ENCODE assay signal across 28 cellular contexts in genomic region chr10:87723500-87723899, GRCh38.
DNase-seq lines count a peak whose midpoint lies in the region; ATAC-seq and TF ChIP-seq lines count a peak whose summit lies in the region.
"Had no signal": no experiment of that assay in that cellular context is flagged by ENCODE, and none has a peak within 500 bp of the region (broad histone marks: within the 10 kb centered on the region; RNA-seq: fewer than 3 reads in every experiment).

No MANE protein-coding gene starts in this region.

- H3K27ac ChIP-seq in transverse colon: peak overlapping the region; percentile 58 to 79 (median 75)
- H3K27ac ChIP-seq: C4-2B, upper lobe of right lung had no signal

- H3K36me3 ChIP-seq in transverse colon: no peaks in the 10 kb centered on the region

- no peak overlapping the region for H3K4me3 ChIP-seq in transverse colon
- H3K4me3 ChIP-seq: GM12878, Peyer's patch, upper lobe of right lung had no signal

- POLR2A ChIA-PET in HEK293T (lab: Yijun Ruan, JAX): no interaction called here

- H3K27me3 ChIP-seq in transverse colon: no peaks in the 10 kb centered on the region
- H3K27me3 ChIP-seq: Peyer's patch, upper lobe of right lung had no signal

- intact Hi-C loops in transverse colon (cut with DNase I; ENCODE audit: low total_unique reads): no loop called here

- CTCF ChIA-PET in HEK293T (lab: Yijun Ruan, JAX): interaction anchor here (0.6 kb wide), 1 partner anchor 12 kb away, joined by 3 read pairs; no protein-coding TSS in a partner anchor

- TF ChIP-seq POLR2A in transverse colon (IDR thresholded peaks at IDR 0.05): no peak

- peaks cover 0 to 26% (median 18%) of the 10 kb centered on the region in 4 donors for H3K4me1 ChIP-seq in transverse colon
- H3K4me1 ChIP-seq: Peyer's patch had no signal

- ATAC-seq in HG02642 (IDR thresholded peaks at IDR 0.05; ENCODE audit: poor library complexity, unreplicated experiment) (no peak), HG03280 (IDR thresholded peaks at IDR 0.05; ENCODE audit: unreplicated experiment) (no peak)
- ATAC-seq: activated T-cell treated with anti-CD3 and anti-CD28 coated beads, Interleukin-2, amount 50 U/mL, for 72 hours; effector memory CD8-positive, alpha-beta T cell; esophagus mucosa; GM12878; left cardiac atrium; sciatic nerve; stimulated activated memory B cell treated with anti-CD40 and anti-IgM and Interleukin-4, amounts not matched to agents 10 μg/mL and 1 μg/mL and 100 μg/mL, for 72 hours; upper lobe of right lung had no signal

- in situ Hi-C loops in transverse colon (cut with MboI; ENCODE audit: low pct_ligation_motif_present in 1 of 4, low pct_unique_long_range_greater_than_20kb in 1 of 4, low sequenced_read_pairs in 3 of 4): loop anchor here in 1 of 4 donors (10.0 kb wide), 1 partner anchor 69 kb away; the partner anchor contains the start of gene PAPSS2

- no peak for TF ChIP-seq CTCF in transverse colon (IDR thresholded peaks at IDR 0.05)

- no peak for TF ChIP-seq EP300 in transverse colon (IDR thresholded peaks at IDR 0.05; ENCODE audit: low read depth)

- DNase-seq in HEK293T (ENCODE audit: extremely low spot score) (no peak), RPMI7951 (ENCODE audit: low read depth) (peak; percentile 10), foreskin melanocyte (peak; percentile 41), transverse colon (no peak), SKM-1 (lab: John Stamatoyannopoulos, UW; ENCODE audit: unreplicated experiment) (no peak)
- DNase-seq: activated CD4-positive, alpha-beta T cell treated with anti-CD3 and anti-CD28 coated beads, Interleukin-2, amount 50 U/mL, for 4 hours; activated naive CD4-positive, alpha-beta T cell treated with Interleukin-2 at 50 U/mL for 16 hours; activated T-cell treated with anti-CD3 and anti-CD28 coated beads, Interleukin-2, amount 50 U/mL, for 72 hours; Calu3; effector memory CD8-positive, alpha-beta T cell; HCEC 1CT; left cardiac atrium; mesenchymal stem cell; NCI-H1105; NCI-H1930; NCI-H69; Peyer's patch; stimulated activated CD4-positive, alpha-beta T cell treated with anti-CD3 and anti-CD28 coated beads, Interleukin-4, amount 100 ng/mL, for 24 hours; substantia nigra; T-helper 1 cell; upper lobe of right lung had no signal

- WGBS in transverse colon (ENCODE audit: low coverage in 1 of 2), 2 donors: 30 to 34% methylated on average over 6 of the region's 6 CpGs

- no peaks in the 10 kb centered on the region for H3K9me3 ChIP-seq in transverse colon
- H3K9me3 ChIP-seq: Peyer's patch, upper lobe of right lung had no signal

TF ChIP-seq in HEK293T, 16 proteins besides CTCF, POLR2A, EP300 and RAD21:
- TF ChIP-seq PKNOX1 (IDR thresholded peaks at IDR 0.05) (peak; percentile 84), FOXK2 (IDR thresholded peaks at IDR 0.05) (no peak), FOXA1 (IDR thresholded peaks at IDR 0.05) (peak; percentile 52; the same call in 1 of the 2 replicates)

Comparison
In these comparisons a context has a peak if more than half of its experiments do, and no peak if none do; other contexts are left out.
1. DNase-seq: peak in RPMI7951 (single experiment) and foreskin melanocyte (single experiment); none in HEK293T (single experiment), transverse colon (single experiment) and SKM-1 (single experiment).